2 cellular contexts compared by ENCODE assay signal in genomic region chr4:114488301-114488982, GRCh38.
TF ChIP-seq lines count a peak whose summit lies in the region.

No MANE protein-coding gene starts in this region.

TF ChIP-seq in HepG2, 621 proteins besides CTCF, POLR2A, EP300 and RAD21:
- no peak for TF ChIP-seq USF2 (IDR thresholded peaks at IDR 0.05; ENCODE audit: low read depth, low read length)
- no peak for TF ChIP-seq USF2 (CRISPR knock-in tag; IDR thresholded peaks at IDR 0.05; ENCODE audit: borderline replicate concordance)
- peak; percentile 29 to 75; a peak in 2 of 4 replicates for TF ChIP-seq MAFK (conservative IDR thresholded peaks at IDR 0.05 in 1 of 2, IDR thresholded peaks at IDR 0.05 in 1 of 2; ENCODE audit: low read length in 2 of 2)

TF ChIP-seq in K562, 482 proteins besides CTCF, POLR2A, EP300 and RAD21 (continued from another document):
- TF ChIP-seq ARID3A (IDR thresholded peaks at IDR 0.05; ENCODE audit: borderline replicate concordance, low read depth, low read length) (no peak), NCOA1 (IDR thresholded peaks at IDR 0.05; ENCODE audit: low read depth) (no peak), IFI16 (CRISPR knock-in tag; IDR thresholded peaks at IDR 0.05) (no peak), ZBTB11 (CRISPR knock-in tag; IDR thresholded peaks at IDR 0.05) (no peak)
